ENCODE assay signal across 6 cellular contexts in genomic region chr3:63037116-63037515, GRCh38.
"Had no signal": no experiment of that assay in that cellular context is flagged by ENCODE, and none has a peak within 500 bp of the region (broad histone marks: within the 10 kb centered on the region; RNA-seq: fewer than 3 reads in every experiment).

No MANE protein-coding gene starts in this region.

- ATAC-seq: GM23338, K562 had no signal

- H3K4me3 ChIP-seq: GM23338, K562 had no signal

- H3K4me2 ChIP-seq: GM23338 had no signal

- H2AFZ ChIP-seq: GM23338 had no signal

- DNase-seq: H9, HCEC 1CT, IMR-90, KG1 had no signal
